ENCODE assay signal across 8 cellular contexts in genomic region chr1:23369335-23370013, GRCh38. TPM values are rescaled to one million over a fixed set of nuclear protein-coding genes. Genes with fewer than 3 reads are reported as not detected.
DNase-seq lines count a peak whose midpoint lies in the region; ATAC-seq and TF ChIP-seq lines count a peak whose summit lies in the region.

Gene ZNF436, minus strand, starts transcription at chr1:23369836. Its CDS starts 1,831 bp downstream, at chr1:23368005.

- no peaks in the 10 kb centered on the region for H3K27me3 Mint-ChIP-seq in activated CD4-positive, alpha-beta T cell treated with anti-CD3 and anti-CD28 coated beads, Interleukin-2, amount 10 ng/mL, durations not matched to agents 24 days and 14 days

- H3K36me3 Mint-ChIP-seq in activated CD4-positive, alpha-beta T cell treated with anti-CD3 and anti-CD28 coated beads, Interleukin-2, amount 10 ng/mL, durations not matched to agents 24 days and 14 days (ENCODE audit: low read depth), result peaks cover 25% of the 10 kb centered on the region

- peak within 1 kb of the TSS; percentile 94 for H3K4me3 Mint-ChIP-seq in activated CD4-positive, alpha-beta T cell treated with anti-CD3 and anti-CD28 coated beads, Interleukin-2, amount 10 ng/mL, durations not matched to agents 24 days and 14 days

- H3K4me3 ChIP-seq in dorsolateral prefrontal cortex, result peak within 1 kb of the TSS; percentile 68 to 100 (median 93)
- H3K4me3 ChIP-seq in left lung, result peak within 1 kb of the TSS; percentile 77 to 85

- DNase-seq in activated CD4-positive, CD25-positive, alpha-beta regulatory T cell treated with anti-CD3 and anti-CD28 coated beads, Interleukin-2, amount 50 U/mL, for 72 hours, result peak; percentile 32
- DNase-seq in NCI-H2227 (lab: John Stamatoyannopoulos, UW; ENCODE audit: unreplicated experiment), result peak; percentile 93
- DNase-seq in activated CD4-positive, alpha-beta T cell treated with anti-CD3 and anti-CD28 coated beads, Interleukin-2, amount 10 ng/mL, durations not matched to agents 24 days and 14 days, result peak; percentile 76
- DNase-seq in dorsolateral prefrontal cortex, result peak in 7 of 10 donors; percentile 56 to 81 (median 64)
- peak in 1 of 2 donors; percentile 86 for DNase-seq in left lung
- peak; percentile 37 for DNase-seq in stimulated activated CD4-positive, alpha-beta T cell treated with anti-CD3 and anti-CD28 coated beads, Interleukin-1b, Interleukin-23, amount 100 ng/mL, for 48 hours

- H3K36me3 ChIP-seq in left lung, result peaks cover 0 to 20% of the 10 kb centered on the region in 2 donors

- ATAC-seq in activated CD4-positive, CD25-positive, alpha-beta regulatory T cell treated with anti-CD3 and anti-CD28 coated beads, Interleukin-2, amount 50 U/mL, for 24 hours, result no peak
- ATAC-seq in left lung (no peak), GM21723 (IDR thresholded peaks at IDR 0.05; ENCODE audit: unreplicated experiment) (no peak)

- TF ChIP-seq CTCF in dorsolateral prefrontal cortex (IDR thresholded peaks at IDR 0.05 in 54 of 56, conservative IDR thresholded peaks at IDR 0.05 in 2 of 56; ENCODE audit: low read depth in 1 of 56, partially characterized antibody in 56 of 56) (no peak), left lung (IDR thresholded peaks at IDR 0.05) (no peak)

- H3K27me3 ChIP-seq in dorsolateral prefrontal cortex (no peaks in the 10 kb centered on the region), left lung (no peaks in the 10 kb centered on the region)

- H3K27ac Mint-ChIP-seq in activated CD4-positive, alpha-beta T cell treated with anti-CD3 and anti-CD28 coated beads, Interleukin-2, amount 10 ng/mL, durations not matched to agents 24 days and 14 days, result peak within 1 kb of the TSS; percentile 99

- H3K4me1 ChIP-seq in left lung, result peaks cover 14 to 37% of the 10 kb centered on the region in 2 donors

- H3K27ac ChIP-seq in dorsolateral prefrontal cortex (peak within 1 kb of the TSS; percentile 92 to 100 (median 99)), left lung (peak within 1 kb of the TSS; percentile 97 to 99)

- peaks cover 7% of the 10 kb centered on the region for H3K9me3 Mint-ChIP-seq in activated CD4-positive, alpha-beta T cell treated with anti-CD3 and anti-CD28 coated beads, Interleukin-2, amount 10 ng/mL, durations not matched to agents 24 days and 14 days

- intact Hi-C loops in activated CD4-positive, alpha-beta T cell treated with anti-CD3 and anti-CD28 coated beads, Interleukin-2, amount 10 ng/mL, durations not matched to agents 24 days and 14 days (cut with micrococcal nuclease), result loop anchor here (1.0 to 10.0 kb wide), 5 partner anchors 25 to 1273 kb away; partner anchors contain the start of genes E2F2, HNRNPR, RPL11 and SRRM1
- intact Hi-C loops in dorsolateral prefrontal cortex (cut with DNase I), result loop anchor here (5.0 to 10.0 kb wide), 4 partner anchors 33 to 1585 kb away; partner anchors contain the start of genes E2F2 (in 1 of the 2) and USP48 (in 1 of the 2)
- intact Hi-C loops in left lung (cut with DNase I), result no loop called here

- H3K4me1 Mint-ChIP-seq in activated CD4-positive, alpha-beta T cell treated with anti-CD3 and anti-CD28 coated beads, Interleukin-2, amount 10 ng/mL, durations not matched to agents 24 days and 14 days, result peaks cover 33% of the 10 kb centered on the region

- peaks cover 0 to 5% of the 10 kb centered on the region in 2 donors for H3K9me3 ChIP-seq in left lung

RNA-seq across cellular contexts. Expression of gene ZNF436, which starts in this region (rescaled TPM):
- total RNA-seq in activated CD4-positive, alpha-beta T cell treated with anti-CD3 and anti-CD28 coated beads, Interleukin-2, amount 10 ng/mL, durations not matched to agents 24 days and 14 days, result 5.2 TPM in 2 replicates
- total RNA-seq in dorsolateral prefrontal cortex (10 to 100 TPM; 15.3 to 34.8 (median 19.1) TPM), left lung (10 to 100 TPM in 1 of 2 donors, 1 to 10 TPM in 1; 9.2 to 10.2 TPM)

Comparison
In these comparisons a context has a peak if more than half of its experiments do, and no peak if none do; other contexts are left out.
1. intact Hi-C loops: an anchor here in activated CD4-positive, alpha-beta T cell treated with anti-CD3 and anti-CD28 coated beads, Interleukin-2, amount 10 ng/mL, durations not matched to agents 24 days and 14 days (1.0 to 10.0 kb wide) and dorsolateral prefrontal cortex (5.0 to 10.0 kb wide); none called in left lung.